In genomic region chr4:158826057-158826456, GRCh38 we compare ENCODE assay signal across 10 cellular contexts. TPM values are rescaled to one million over a fixed set of nuclear protein-coding genes. Genes with fewer than 3 reads are reported as not detected.
DNase-seq lines count a peak whose midpoint lies in the region; ATAC-seq lines count a peak whose summit lies in the region.
"Had no signal": no experiment of that assay in that cellular context is flagged by ENCODE, and none has a peak within 500 bp of the region (broad histone marks: within the 10 kb centered on the region; RNA-seq: fewer than 3 reads in every experiment).

No MANE protein-coding gene starts in this region.

- DNase-seq in Right ventricle myocardium inferior (ENCODE audit: missing footprints) (no peak), cardiac septum (ENCODE audit: low spot score) (no peak), epithelial cell of prostate (ENCODE audit: low read depth, low spot score) (no peak), NCI-H510A (lab: John Stamatoyannopoulos, UW) (no peak), NCI-H82 (lab: John Stamatoyannopoulos, UW) (no peak)
- no peak for DNase-seq in activated naive CD4-positive, alpha-beta T cell treated with anti-CD3 and anti-CD28 coated beads, Interleukin-2, amount 50 U/mL, for 72 hours (ENCODE audit: low spot score in 2 of 2)
- DNase-seq in stimulated activated naive CD4-positive, alpha-beta T cell treated with Interleukin-2 at 50 U/mL for 16 hours (lab: John Stamatoyannopoulos, UW): no peak
- DNase-seq: stimulated activated CD4-positive, alpha-beta T cell treated with anti-CD3 and anti-CD28 coated beads, Interleukin-4, amount 100 ng/mL, for 24 hours had no signal

- H3K9me3 Mint-ChIP-seq in activated naive CD4-positive, alpha-beta T cell treated with anti-CD3 and anti-CD28 coated beads, Interleukin-2, amount 50 U/mL, for 72 hours: no peaks in the 10 kb centered on the region

- ATAC-seq in Right ventricle myocardium inferior (peak; percentile 50), HG03175 (IDR thresholded peaks at IDR 0.05; ENCODE audit: unreplicated experiment) (peak; percentile 73)
- no peak for ATAC-seq in activated naive CD4-positive, alpha-beta T cell treated with anti-CD3 and anti-CD28 coated beads, Interleukin-2, amount 50 U/mL, for 72 hours

- intact Hi-C loops in Right ventricle myocardium inferior (cut with DNase I) (loop anchor here (5.0 kb wide), 1 partner anchor 59 kb away; the partner anchor contains the start of gene FNIP2), cardiac septum (cut with DNase I) (loop anchor here (2.0 kb wide), 1 partner anchor 15 kb away; no protein-coding TSS in a partner anchor)

- peak overlapping the region in 1 of 2 donors; percentile 27 for H3K27ac Mint-ChIP-seq in activated naive CD4-positive, alpha-beta T cell treated with anti-CD3 and anti-CD28 coated beads, Interleukin-2, amount 50 U/mL, for 72 hours

- peak overlapping the region; percentile 63 for H3K27ac ChIP-seq in epithelial cell of prostate
- H3K27ac ChIP-seq: BLaER1 treated with 17β-estradiol and CSF1 and Interleukin-3, amounts not matched to agents 10 nM and 100 nM had no signal

- H3K36me3 Mint-ChIP-seq in activated naive CD4-positive, alpha-beta T cell treated with anti-CD3 and anti-CD28 coated beads, Interleukin-2, amount 50 U/mL, for 72 hours: peaks cover 19 to 36% of the 10 kb centered on the region in 2 donors

RNA-seq across cellular contexts. Expression of gene FNIP2, which starts 57.2 kb away (rescaled TPM):
- total RNA-seq in Right ventricle myocardium inferior: 46.2 TPM
- total RNA-seq in cardiac septum: 38.5 TPM
- 10 to 100 TPM; 15.5 to 26.4 TPM for total RNA-seq in activated naive CD4-positive, alpha-beta T cell treated with anti-CD3 and anti-CD28 coated beads, Interleukin-2, amount 50 U/mL, for 72 hours

Comparison
In these comparisons a context has a peak if more than half of its experiments do, and no peak if none do; other contexts are left out.
1. ATAC-seq: peak in Right ventricle myocardium inferior (single experiment) and HG03175 (single experiment); none in activated naive CD4-positive, alpha-beta T cell treated with anti-CD3 and anti-CD28 coated beads, Interleukin-2, amount 50 U/mL, for 72 hours (0 of 2).